ENCODE assay signal across 18 cellular contexts in the genomic region with DNA sequence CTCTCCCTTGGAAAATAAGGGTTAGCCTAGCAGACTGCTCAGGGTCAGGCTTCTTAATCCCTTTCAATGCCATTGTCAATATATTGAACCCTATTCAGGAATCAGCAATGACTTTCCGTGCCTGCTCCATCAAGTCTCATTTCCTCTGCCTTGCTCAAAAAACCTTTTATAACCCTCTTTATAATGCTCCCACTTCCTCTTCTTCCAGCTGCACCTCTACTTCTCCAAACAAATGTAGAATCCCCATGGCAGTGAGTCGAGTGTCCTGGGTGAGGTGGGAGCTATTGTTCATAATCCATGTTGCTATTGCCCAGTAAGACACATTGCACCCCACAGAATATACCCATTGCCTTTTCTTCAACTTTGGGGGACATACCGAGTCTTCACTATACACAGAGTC. TPM values are rescaled to one million over a fixed set of nuclear protein-coding genes. Genes with fewer than 3 reads are reported as not detected.
DNase-seq lines count a peak whose midpoint lies in the region; ATAC-seq lines count a peak whose summit lies in the region.
"Had no signal": no experiment of that assay in that cellular context is flagged by ENCODE, and none has a peak within 500 bp of the region (broad histone marks: within the 10 kb centered on the region; RNA-seq: fewer than 3 reads in every experiment).

No MANE protein-coding gene starts in this region.

- H3K4me3 Mint-ChIP-seq in T-helper 2 cell treated with Interferon-gamma antibody and Interleukin-4, amounts not matched to agents 5 μg/mL and 100 μg/mL, for 36 hours, result no peak overlapping the region
- peak overlapping the region; percentile 45 for H3K4me3 Mint-ChIP-seq in T-helper 17 cell
- H3K4me3 Mint-ChIP-seq in stimulated activated effector memory CD8-positive, alpha-beta T cell treated with anti-CD3 and anti-CD28 coated beads, Interleukin-12 subunit alpha, Interleukin-12 subunit beta, amount 100 ng/mL, for 72 hours, result no peak overlapping the region
- no peak overlapping the region for H3K4me3 Mint-ChIP-seq in activated CD4-positive, alpha-beta memory T cell treated with anti-CD3 and anti-CD28 coated beads for 36 hours
- H3K4me3 Mint-ChIP-seq: CD4-positive, CD25-positive, alpha-beta regulatory T cell; HFFc6 had no signal

- no peaks in the 10 kb centered on the region for H3K9me3 Mint-ChIP-seq in T-helper 2 cell treated with Interferon-gamma antibody and Interleukin-4, amounts not matched to agents 5 μg/mL and 100 μg/mL, for 36 hours
- no peaks in the 10 kb centered on the region for H3K9me3 Mint-ChIP-seq in stimulated activated effector memory CD8-positive, alpha-beta T cell treated with anti-CD3 and anti-CD28 coated beads, Interleukin-12 subunit alpha, Interleukin-12 subunit beta, amount 100 ng/mL, for 72 hours
- H3K9me3 Mint-ChIP-seq in activated CD4-positive, alpha-beta memory T cell treated with anti-CD3 and anti-CD28 coated beads for 36 hours, result no peaks in the 10 kb centered on the region
- H3K9me3 Mint-ChIP-seq: CD4-positive, CD25-positive, alpha-beta regulatory T cell; HFFc6 had no signal

- H3K9me3 ChIP-seq in T-helper 17 cell (ENCODE audit: control insufficient read depth, low read length, poor library complexity, severe bottlenecking), result no peaks in the 10 kb centered on the region
- H3K9me3 ChIP-seq: BLaER1 had no signal

- peaks cover 5% of the 10 kb centered on the region for H3K4me1 Mint-ChIP-seq in T-helper 2 cell treated with Interferon-gamma antibody and Interleukin-4, amounts not matched to agents 5 μg/mL and 100 μg/mL, for 36 hours (ENCODE audit: low read depth)
- H3K4me1 Mint-ChIP-seq in T-helper 17 cell, result peaks cover 14% of the 10 kb centered on the region
- H3K4me1 Mint-ChIP-seq in stimulated activated effector memory CD8-positive, alpha-beta T cell treated with anti-CD3 and anti-CD28 coated beads, Interleukin-12 subunit alpha, Interleukin-12 subunit beta, amount 100 ng/mL, for 72 hours, result peaks cover 16% of the 10 kb centered on the region
- peaks cover 3% of the 10 kb centered on the region for H3K4me1 Mint-ChIP-seq in activated CD4-positive, alpha-beta memory T cell treated with anti-CD3 and anti-CD28 coated beads for 36 hours (ENCODE audit: low read depth)

- ATAC-seq in T-helper 17 cell (no peak), HG03039 (IDR thresholded peaks at IDR 0.05; ENCODE audit: unreplicated experiment) (no peak)
- no peak for ATAC-seq in stimulated activated effector memory CD8-positive, alpha-beta T cell treated with anti-CD3 and anti-CD28 coated beads, Interleukin-12 subunit alpha, Interleukin-12 subunit beta, amount 100 ng/mL, for 72 hours

- CTCF ChIA-PET in activated CD4-positive, alpha-beta memory T cell treated with anti-CD3 and anti-CD28 coated beads for 36 hours (lab: Charles Lee), result interaction anchor here (1.1 to 1.7 kb wide), 3 partner anchors 33 to 189 kb away, joined by 5 to 8 read pairs (median 5); no protein-coding TSS in a partner anchor

- H3K36me3 Mint-ChIP-seq in T-helper 2 cell treated with Interferon-gamma antibody and Interleukin-4, amounts not matched to agents 5 μg/mL and 100 μg/mL, for 36 hours (ENCODE audit: low read depth), result no peaks in the 10 kb centered on the region
- H3K36me3 Mint-ChIP-seq in T-helper 17 cell (ENCODE audit: low read depth), result peaks cover 2% of the 10 kb centered on the region
- H3K36me3 Mint-ChIP-seq in stimulated activated effector memory CD8-positive, alpha-beta T cell treated with anti-CD3 and anti-CD28 coated beads, Interleukin-12 subunit alpha, Interleukin-12 subunit beta, amount 100 ng/mL, for 72 hours, result no peaks in the 10 kb centered on the region
- H3K36me3 Mint-ChIP-seq in activated CD4-positive, alpha-beta memory T cell treated with anti-CD3 and anti-CD28 coated beads for 36 hours, result no peaks in the 10 kb centered on the region
- H3K36me3 Mint-ChIP-seq: CD4-positive, CD25-positive, alpha-beta regulatory T cell had no signal

- intact Hi-C loops in activated CD4-positive, alpha-beta memory T cell treated with anti-CD3 and anti-CD28 coated beads for 36 hours (cut with micrococcal nuclease), result loop anchor here (5.0 kb wide), 1 partner anchor 296 kb away; no protein-coding TSS in a partner anchor

- H3K27ac Mint-ChIP-seq in T-helper 2 cell treated with Interferon-gamma antibody and Interleukin-4, amounts not matched to agents 5 μg/mL and 100 μg/mL, for 36 hours, result peak overlapping the region; percentile 11
- no peak overlapping the region for H3K27ac Mint-ChIP-seq in T-helper 17 cell
- no peak overlapping the region for H3K27ac Mint-ChIP-seq in stimulated activated effector memory CD8-positive, alpha-beta T cell treated with anti-CD3 and anti-CD28 coated beads, Interleukin-12 subunit alpha, Interleukin-12 subunit beta, amount 100 ng/mL, for 72 hours
- H3K27ac Mint-ChIP-seq in activated CD4-positive, alpha-beta memory T cell treated with anti-CD3 and anti-CD28 coated beads for 36 hours, result no peak overlapping the region
- H3K27ac Mint-ChIP-seq: CD4-positive, CD25-positive, alpha-beta regulatory T cell; HFFc6 had no signal

- no peak for DNase-seq in T-helper 2 cell treated with Interferon-gamma antibody and Interleukin-4, amounts not matched to agents 5 μg/mL and 100 μg/mL, for 36 hours (ENCODE audit: low spot score)
- DNase-seq in T-helper 2 cell (no peak), NOMO-1 treated with dmso at 0.1 percent for 144 hours (lab: John Stamatoyannopoulos, UW; ENCODE audit: unreplicated experiment) (peak; percentile 31), T-helper 17 cell (no peak), SW480 (ENCODE audit: low spot score) (no peak)
- DNase-seq in stimulated activated effector memory CD8-positive, alpha-beta T cell treated with anti-CD3 and anti-CD28 coated beads, Interleukin-12 subunit alpha, Interleukin-12 subunit beta, amount 100 ng/mL, for 72 hours (ENCODE audit: low spot score in 2 of 2), result no peak
- no peak for DNase-seq in activated CD4-positive, alpha-beta memory T cell treated with anti-CD3 and anti-CD28 coated beads for 36 hours
- DNase-seq: AML-193; Calu3; CD4-positive, CD25-positive, alpha-beta regulatory T cell; DMS 273 treated with DMSO at 0.1 percent for 48 hours; HCEC 1CT; HFFc6 had no signal

- POLR2A ChIA-PET in activated CD4-positive, alpha-beta memory T cell treated with anti-CD3 and anti-CD28 coated beads for 36 hours (lab: Charles Lee), result no interaction called here

- H3K27me3 Mint-ChIP-seq in T-helper 2 cell treated with Interferon-gamma antibody and Interleukin-4, amounts not matched to agents 5 μg/mL and 100 μg/mL, for 36 hours (ENCODE audit: low read depth), result peaks cover 32% of the 10 kb centered on the region
- H3K27me3 Mint-ChIP-seq in T-helper 17 cell, result peaks cover 38% of the 10 kb centered on the region
- peaks cover 14% of the 10 kb centered on the region for H3K27me3 Mint-ChIP-seq in activated CD4-positive, alpha-beta memory T cell treated with anti-CD3 and anti-CD28 coated beads for 36 hours

RNA-seq across cellular contexts. Expression of gene OLIG1, which starts 58.6 kb away (rescaled TPM):
- total RNA-seq in T-helper 17 cell, result under 1 TPM in 1 of 2 donors, not detected in 1; 0.50 TPM
- not detected for total RNA-seq in activated CD4-positive, alpha-beta memory T cell treated with anti-CD3 and anti-CD28 coated beads for 36 hours
- total RNA-seq: A673; Calu3; CD4-positive, CD25-positive, alpha-beta regulatory T cell; Daoy; H4; HFFc6 had no signal
